Comparison of ENCODE assay signal across 27 cellular contexts in the genomic region with DNA sequence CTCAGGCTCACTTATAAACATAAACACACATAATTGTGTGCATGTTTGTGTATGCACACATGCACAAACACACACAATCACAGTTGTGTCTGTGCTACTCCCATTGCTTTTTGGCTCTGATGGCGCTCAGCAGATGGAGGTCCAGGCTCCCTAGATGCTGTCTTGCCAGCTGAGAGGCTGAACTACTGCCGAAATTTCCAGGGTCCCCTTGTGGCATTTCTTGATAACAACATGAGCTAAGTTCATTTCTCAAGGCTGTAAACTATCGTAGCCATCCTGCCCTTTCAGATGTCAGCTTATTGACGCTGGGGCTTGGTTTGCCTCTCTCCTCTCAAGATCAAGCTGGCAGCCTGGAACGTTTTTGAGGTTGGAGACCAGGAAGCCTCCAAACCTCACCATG.
DNase-seq lines count a peak whose midpoint lies in the region; ATAC-seq and TF ChIP-seq lines count a peak whose summit lies in the region.
"Had no signal": no experiment of that assay in that cellular context is flagged by ENCODE, and none has a peak within 500 bp of the region (broad histone marks: within the 10 kb centered on the region; RNA-seq: fewer than 3 reads in every experiment).

No MANE protein-coding gene starts in this region.

- TF ChIP-seq CTCF in HCT116 (IDR thresholded peaks at IDR 0.05 in 2 of 3, conservative IDR thresholded peaks at IDR 0.05 in 1 of 3; ENCODE audit: borderline replicate concordance in 1 of 3, insufficient read depth in 1 of 3, low read depth in 2 of 3, low read length in 2 of 3): no peak; a peak in 1 of 6 replicates
- peak; percentile 22; the same call in 1 of the 2 replicates for TF ChIP-seq CTCF in PC-3 (conservative IDR thresholded peaks at IDR 0.05; ENCODE audit: low read depth, low read length)
- TF ChIP-seq CTCF in esophagus muscularis mucosa (IDR thresholded peaks at IDR 0.05): no peak

- H3K4me3 ChIP-seq in HCT116 (replicated peaks in 1 of 2; ENCODE audit: low read depth in 1 of 2, low read length in 2 of 2): no peak overlapping the region
- H3K4me3 ChIP-seq in PC-3 (ENCODE audit: low read length): no peak overlapping the region
- no peak overlapping the region for H3K4me3 ChIP-seq in esophagus muscularis mucosa
- H3K4me3 ChIP-seq: esophagus squamous epithelium, MG63, tibial nerve had no signal

- ATAC-seq in HCT116 (peak; percentile 40; the same call in 1 of the 2 replicates), PC-3 (no peak), HG02885 (IDR thresholded peaks at IDR 0.05; ENCODE audit: poor library complexity, unreplicated experiment) (no peak)
- ATAC-seq: activated CD4-positive, CD25-positive, alpha-beta regulatory T cell treated with anti-CD3 and anti-CD28 coated beads, Interleukin-2, amount 50 U/mL, for 24 hours; foreskin keratinocyte; right cardiac atrium had no signal

- in situ Hi-C loops in G401 (cut with HindIII; ENCODE audit: low sequenced_read_pairs): no loop called here

- H3K9me3 ChIP-seq in HCT116 (ENCODE audit: control insufficient read depth in 1 of 2, insufficient read depth in 1 of 2, low read depth in 1 of 2, low read length in 2 of 2): peaks cover 0 to 12% of the 10 kb centered on the region in 2 experiments; a peak in 2 of 4 replicates
- H3K9me3 ChIP-seq in PC-3 (ENCODE audit: low read length): no peaks in the 10 kb centered on the region
- no peaks in the 10 kb centered on the region for H3K9me3 ChIP-seq in esophagus muscularis mucosa
- H3K9me3 ChIP-seq: MG63 had no signal

- H3K4me1 ChIP-seq in HCT116 (ENCODE audit: control insufficient read depth in 1 of 2, insufficient read depth in 2 of 2, low read length in 2 of 2) (peaks cover 8 to 13% of the 10 kb centered on the region in 2 experiments; a peak in 3 of 4 replicates), PC-3 (ENCODE audit: insufficient read depth, low read length) (peaks cover 10% of the 10 kb centered on the region; the same call in 1 of the 2 replicates), esophagus muscularis mucosa (no peaks in the 10 kb centered on the region)
- H3K4me1 ChIP-seq: esophagus squamous epithelium had no signal

- BruUV-seq in HCT116 (replicated peaks; lab: Mats Ljungman, UMichigan): no TSS peak
- BruUV-seq in PC-3 (replicated peaks; lab: Mats Ljungman, UMichigan): no TSS peak

- no peaks in the 10 kb centered on the region for H3F3A ChIP-seq in PC-3 (ENCODE audit: low read length, unreplicated experiment)

- H3K79me2 ChIP-seq in HCT116 (ENCODE audit: insufficient read depth, low read length) (no peaks in the 10 kb centered on the region), PC-3 (ENCODE audit: low read length) (no peaks in the 10 kb centered on the region)

- H3K4me2 ChIP-seq in HCT116 (ENCODE audit: low read length) (no peak overlapping the region), PC-3 (ENCODE audit: low read length) (no peak overlapping the region)

- POLR2A ChIA-PET in HCT116 (lab: Charles Lee): no interaction called here
- POLR2A ChIA-PET in PC-3 (lab: Charles Lee; ENCODE audit: unreplicated experiment): no interaction called here

- no peak for TF ChIP-seq EP300 in esophagus muscularis mucosa (IDR thresholded peaks at IDR 0.05)

- H3K9me2 ChIP-seq in HCT116 (ENCODE audit: insufficient read depth): no peaks in the 10 kb centered on the region
- H3K9me2 ChIP-seq in PC-3 (replicated peaks; ENCODE audit: low read length): no peaks in the 10 kb centered on the region

- H3K9ac ChIP-seq in HCT116 (ENCODE audit: low read length) (no peak overlapping the region), PC-3 (ENCODE audit: low read length) (no peak overlapping the region)

- WGBS in esophagus muscularis mucosa: 69% methylated on average over 5 of the region's 5 CpGs

- H4K20me1 ChIP-seq in HCT116 (ENCODE audit: insufficient read depth) (no peaks in the 10 kb centered on the region), PC-3 (ENCODE audit: low read length) (no peaks in the 10 kb centered on the region)

- H3K27ac ChIP-seq in HCT116 (ENCODE audit: low read depth, low read length) (no peak overlapping the region), PC-3 (ENCODE audit: low read length) (no peak overlapping the region), esophagus muscularis mucosa (replicated peaks in 1 of 4) (no peak overlapping the region)
- H3K27ac ChIP-seq: esophagus squamous epithelium, foreskin keratinocyte, RWPE1, tibial nerve had no signal

- no peak overlapping the region for H2AFZ ChIP-seq in HCT116 (ENCODE audit: low read depth, low read length, poor library complexity, severe bottlenecking)
- H2AFZ ChIP-seq in PC-3 (ENCODE audit: low read length): no peak overlapping the region

- no peak for TF ChIP-seq RAD21 in HCT116 (IDR thresholded peaks at IDR 0.05; ENCODE audit: low read depth)

- TF ChIP-seq POLR2A in HCT116 (IDR thresholded peaks at IDR 0.05; ENCODE audit: borderline replicate concordance, extremely low read depth, insufficient read depth, insufficient read length): no peak
- TF ChIP-seq POLR2A in esophagus muscularis mucosa (IDR thresholded peaks at IDR 0.05; ENCODE audit: low read depth): no peak

- intact Hi-C loops in HCT116 (cut with micrococcal nuclease) (no loop called here), PC-3 (cut with micrococcal nuclease) (no loop called here), esophagus muscularis mucosa (cut with DNase I) (no loop called here)

- DNase-seq in G401 (ENCODE audit: low spot score) (peak; percentile 7), HCT116 (ENCODE audit: low read depth, low spot score) (no peak), PC-3 (no peak), esophagus muscularis mucosa (ENCODE audit: extremely low spot score) (peak; percentile 68), NCI-H1694 treated with DMSO at 0.1 percent for 48 hours (lab: John Stamatoyannopoulos, UW) (no peak)
- no peak for DNase-seq in stimulated activated CD4-positive, alpha-beta T cell treated with anti-CD3 and anti-CD28 coated beads, Interleukin-4, amount 100 ng/mL, for 4 hours
- DNase-seq: activated CD4-positive, alpha-beta memory T cell treated with anti-CD3 and anti-CD28 coated beads for 36 hours; activated naive CD4-positive, alpha-beta T cell; Caco-2; DMS79; esophagus squamous epithelium; foreskin keratinocyte; GDM1; head of caudate nucleus; KBM-7; kidney; MG63; NCI-H146; NCI-H2107; NCI-H446; NCI-H748 treated with DMSO at 0.1 percent for 48 hours; right cardiac atrium; stimulated activated CD4-positive, alpha-beta T cell treated with anti-CD3 and anti-CD28 coated beads, Interleukin-4, amount 100 ng/mL, for 1 hour had no signal

- RAD21 ChIA-PET in HCT116 (lab: Charles Lee; ENCODE audit: low non-redundant PET in 1 of 2, low total read pairs in 2 of 2, uncharacterized antibody in 2 of 2, unreplicated experiment in 2 of 2): no interaction called here

- H3K27me3 ChIP-seq in HCT116 (ENCODE audit: insufficient read depth, low read length): no peaks in the 10 kb centered on the region
- H3K27me3 ChIP-seq in PC-3 (ENCODE audit: low read length): no peaks in the 10 kb centered on the region
- H3K27me3 ChIP-seq in esophagus muscularis mucosa: no peaks in the 10 kb centered on the region
- H3K27me3 ChIP-seq: esophagus squamous epithelium, foreskin keratinocyte, MG63, tibial nerve had no signal

- CTCF ChIA-PET in HCT116 (lab: Charles Lee) (no interaction called here), PC-3 (lab: Charles Lee) (no interaction called here)

- H3K36me3 ChIP-seq in HCT116 (ENCODE audit: control insufficient read depth in 1 of 2, insufficient read depth in 2 of 2, low read length in 2 of 2) (no peaks in the 10 kb centered on the region), PC-3 (ENCODE audit: low read depth, low read length) (no peaks in the 10 kb centered on the region), esophagus muscularis mucosa (no peaks in the 10 kb centered on the region)
- H3K36me3 ChIP-seq: esophagus squamous epithelium, MG63, tibial nerve had no signal

TF ChIP-seq in HCT116, 20 proteins besides CTCF, POLR2A, EP300 and RAD21 (continues in another document):
- TF ChIP-seq SIN3A (IDR thresholded peaks at IDR 0.05; ENCODE audit: low read depth) (no peak), EZH2phosphoT487 (IDR thresholded peaks at IDR 0.05; ENCODE audit: borderline replicate concordance) (no peak), SRF (IDR thresholded peaks at IDR 0.05; ENCODE audit: low read depth) (no peak), EZH2 (IDR thresholded peaks at IDR 0.05) (no peak), CEBPB (IDR thresholded peaks at IDR 0.05; ENCODE audit: low read depth) (no peak), ZNF274 (IDR thresholded peaks at IDR 0.05; ENCODE audit: low read depth, low read length) (no peak), POLR2AphosphoS5 (IDR thresholded peaks at IDR 0.05; ENCODE audit: low read depth, low read length) (no peak), ELF1 (IDR thresholded peaks at IDR 0.05; ENCODE audit: borderline replicate concordance, low read depth) (no peak), FOSL1 (IDR thresholded peaks at IDR 0.05; ENCODE audit: low read depth) (no peak), TCF7L2 (IDR thresholded peaks at IDR 0.05; ENCODE audit: borderline replicate concordance, extremely low read depth, insufficient read depth, insufficient read length) (no peak), CBX3 (IDR thresholded peaks at IDR 0.05; ENCODE audit: low read depth) (no peak), ZFX (IDR thresholded peaks at IDR 0.05) (no peak), YY1 (IDR thresholded peaks at IDR 0.05; ENCODE audit: extremely low read depth, insufficient replicate concordance, low read depth, low read length) (no peak), SP1 (IDR thresholded peaks at IDR 0.05; ENCODE audit: low read depth) (no peak)
- TF ChIP-seq, protein P1, sequence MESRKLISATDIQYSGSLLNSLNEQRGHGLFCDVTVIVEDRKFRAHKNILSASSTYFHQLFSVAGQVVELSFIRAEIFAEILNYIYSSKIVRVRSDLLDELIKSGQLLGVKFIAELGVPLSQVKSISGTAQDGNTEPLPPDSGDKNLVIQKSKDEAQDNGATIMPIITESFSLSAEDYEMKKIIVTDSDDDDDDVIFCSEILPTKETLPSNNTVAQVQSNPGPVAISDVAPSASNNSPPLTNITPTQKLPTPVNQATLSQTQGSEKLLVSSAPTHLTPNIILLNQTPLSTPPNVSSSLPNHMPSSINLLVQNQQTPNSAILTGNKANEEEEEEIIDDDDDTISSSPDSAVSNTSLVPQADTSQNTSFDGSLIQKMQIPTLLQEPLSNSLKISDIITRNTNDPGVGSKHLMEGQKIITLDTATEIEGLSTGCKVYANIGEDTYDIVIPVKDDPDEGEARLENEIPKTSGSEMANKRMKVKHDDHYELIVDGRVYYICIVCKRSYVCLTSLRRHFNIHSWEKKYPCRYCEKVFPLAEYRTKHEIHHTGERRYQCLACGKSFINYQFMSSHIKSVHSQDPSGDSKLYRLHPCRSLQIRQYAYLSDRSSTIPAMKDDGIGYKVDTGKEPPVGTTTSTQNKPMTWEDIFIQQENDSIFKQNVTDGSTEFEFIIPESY (IDR thresholded peaks at IDR 0.05; ENCODE audit: extremely low read depth, insufficient replicate concordance, low read length): no peak
- TF ChIP-seq, protein P2, sequence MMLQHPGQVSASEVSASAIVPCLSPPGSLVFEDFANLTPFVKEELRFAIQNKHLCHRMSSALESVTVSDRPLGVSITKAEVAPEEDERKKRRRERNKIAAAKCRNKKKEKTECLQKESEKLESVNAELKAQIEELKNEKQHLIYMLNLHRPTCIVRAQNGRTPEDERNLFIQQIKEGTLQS (IDR thresholded peaks at IDR 0.05): no peak

Comparison
In these comparisons a context has a peak if more than half of its experiments do, and no peak if none do; other contexts are left out.
1. DNase-seq: peak in G401 (single experiment) and esophagus muscularis mucosa (single experiment); none in HCT116 (single experiment), PC-3 (single experiment), NCI-H1694 treated with DMSO at 0.1 percent for 48 hours (single experiment) and stimulated activated CD4-positive, alpha-beta T cell treated with anti-CD3 and anti-CD28 coated beads, Interleukin-4, amount 100 ng/mL, for 4 hours (0 of 2).